ENCODE assay signal across 28 cellular contexts in the genomic region with DNA sequence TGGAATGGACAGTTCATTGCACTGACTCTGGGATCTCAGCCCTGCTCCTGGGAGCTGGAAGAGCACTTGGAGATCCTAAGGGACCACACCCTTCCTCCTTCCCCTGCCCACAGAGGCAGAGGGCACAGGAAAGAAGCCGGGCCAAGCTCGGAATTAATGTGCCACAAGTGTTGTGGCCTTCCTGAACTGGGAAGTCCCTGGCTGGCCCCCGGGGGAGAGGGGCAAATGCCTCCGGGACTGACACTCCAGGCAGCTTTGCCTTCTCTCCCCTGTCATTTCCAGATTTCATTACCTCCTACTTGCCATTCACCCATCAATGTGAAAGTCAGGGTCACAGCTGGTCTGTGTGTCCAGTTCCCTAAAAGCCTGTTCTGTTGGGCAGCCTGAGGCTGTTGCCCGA. TPM values are rescaled to one million over a fixed set of nuclear protein-coding genes. Genes with fewer than 3 reads are reported as not detected.
DNase-seq lines count a peak whose midpoint lies in the region; ATAC-seq and TF ChIP-seq lines count a peak whose summit lies in the region.
"Had no signal": no experiment of that assay in that cellular context is flagged by ENCODE, and none has a peak within 500 bp of the region (broad histone marks: within the 10 kb centered on the region; RNA-seq: fewer than 3 reads in every experiment).

No MANE protein-coding gene starts in this region.

- CTCF ChIA-PET in CD8-positive, alpha-beta memory T cell (lab: Charles Lee): interaction anchor here (1.3 kb wide), 1 partner anchor 32 kb away, joined by 5 read pairs; no protein-coding TSS in a partner anchor

- H3K4me1 ChIP-seq in CD8-positive, alpha-beta memory T cell (ENCODE audit: insufficient read depth, low read length): no peaks in the 10 kb centered on the region
- H3K4me1 ChIP-seq in colonic mucosa (peaks cover 11% of the 10 kb centered on the region), left lung (peaks cover 0 to 57% of the 10 kb centered on the region in 2 donors), spleen (peaks cover 0 to 53% (median 27%) of the 10 kb centered on the region in 6 donors)
- H3K4me1 ChIP-seq: BE2C, Caco-2, parathyroid adenoma had no signal

- WGBS in spleen, 5 donors: 39 to 66% (median 55%) methylated on average over 5 of the region's 5 CpGs

- H3K9ac ChIP-seq in colonic mucosa (ENCODE audit: low read depth in 2 of 2, low read length in 2 of 2): peak overlapping the region in 1 of 2 donors; percentile 26
- H3K9ac ChIP-seq: parathyroid adenoma had no signal

- H3K27ac ChIP-seq in CD8-positive, alpha-beta memory T cell (ENCODE audit: low read depth, low read length): no peak overlapping the region
- H3K27ac ChIP-seq in colonic mucosa (peak overlapping the region; percentile 76), left lung (peak overlapping the region in 1 of 2 donors; percentile 66), spleen (peak overlapping the region in 5 of 8 donors; percentile 1 to 71 (median 63))
- H3K27ac ChIP-seq: epithelial cell of prostate, parathyroid adenoma, WERI-Rb-1 had no signal

- TF ChIP-seq CTCF in colonic mucosa (IDR thresholded peaks at IDR 0.05) (no peak), left lung (IDR thresholded peaks at IDR 0.05) (no peak), spleen (IDR thresholded peaks at IDR 0.05 in 8 of 11, conservative IDR thresholded peaks at IDR 0.05 in 3 of 11) (no peak)

- H3K36me3 ChIP-seq in CD8-positive, alpha-beta memory T cell (ENCODE audit: insufficient read depth, low read length): peaks cover 7% of the 10 kb centered on the region
- no peaks in the 10 kb centered on the region for H3K36me3 ChIP-seq in colonic mucosa
- H3K36me3 ChIP-seq in left lung: peaks cover 0 to 64% of the 10 kb centered on the region in 2 donors
- peaks cover 0 to 69% (median 49%) of the 10 kb centered on the region in 6 donors for H3K36me3 ChIP-seq in spleen
- H3K36me3 ChIP-seq: BE2C had no signal

- no peaks in the 10 kb centered on the region for H3K9me3 Mint-ChIP-seq in CD8-positive, alpha-beta memory T cell
- H3K9me3 Mint-ChIP-seq: activated CD4-positive, alpha-beta T cell treated with anti-CD3 and anti-CD28 coated beads, Interleukin-2, amount 10 ng/mL, durations not matched to agents 7 days and 5 days; activated naive CD4-positive, alpha-beta T cell treated with anti-CD3 and anti-CD28 coated beads, Interleukin-2, amount 50 U/mL, for 24 hours; GM23338; natural killer cell treated with Interleukin-12 subunit alpha and Interleukin-12 subunit beta and Interleukin-15 and Interleukin-18, amount 100 ng/mL, for 72 hours; T-helper 2 cell treated with Interferon-gamma antibody and Interleukin-4, amounts not matched to agents 5 μg/mL and 100 μg/mL, for 36 hours had no signal

- H3K4me3 Mint-ChIP-seq in CD8-positive, alpha-beta memory T cell: no peak overlapping the region
- H3K4me3 Mint-ChIP-seq: activated CD4-positive, alpha-beta T cell treated with anti-CD3 and anti-CD28 coated beads, Interleukin-2, amount 10 ng/mL, durations not matched to agents 7 days and 5 days; activated naive CD4-positive, alpha-beta T cell treated with anti-CD3 and anti-CD28 coated beads, Interleukin-2, amount 50 U/mL, for 24 hours; GM23338; natural killer cell treated with Interleukin-12 subunit alpha and Interleukin-12 subunit beta and Interleukin-15 and Interleukin-18, amount 100 ng/mL, for 72 hours; T-helper 2 cell treated with Interferon-gamma antibody and Interleukin-4, amounts not matched to agents 5 μg/mL and 100 μg/mL, for 36 hours had no signal

- DNase-seq in CD8-positive, alpha-beta memory T cell: no peak
- DNase-seq in colonic mucosa (peak; percentile 40), left lung (no peak), spleen (no peak), retina (no peak), D341Med (ENCODE audit: low spot score) (no peak)
- DNase-seq: activated CD4-positive, alpha-beta T cell treated with anti-CD3 and anti-CD28 coated beads, Interleukin-2, amount 10 ng/mL, durations not matched to agents 7 days and 5 days; aorta; BE2C; Caco-2; caudate nucleus; DND-41; head of caudate nucleus; midbrain; NCI-H187 treated with DMSO at 0.1 percent for 48 hours; NCI-H69; RPMI8226; stomach; WERI-Rb-1 had no signal

- no peak for TF ChIP-seq POLR2A in spleen (IDR thresholded peaks at IDR 0.05)

- POLR2A ChIA-PET in CD8-positive, alpha-beta memory T cell (lab: Charles Lee): no interaction called here

- ATAC-seq in left lung (peak; percentile 30), HG03280 (IDR thresholded peaks at IDR 0.05; ENCODE audit: unreplicated experiment) (no peak), GM19324 (IDR thresholded peaks at IDR 0.05; ENCODE audit: low FRiP score, unreplicated experiment) (no peak)
- ATAC-seq: GM23338; natural killer cell treated with Interleukin-12 subunit alpha and Interleukin-12 subunit beta and Interleukin-15 and Interleukin-18, amount 100 ng/mL, for 72 hours; SK-N-SH treated with all-trans-retinoic acid at 6 μM for 48 hours had no signal

- no peaks in the 10 kb centered on the region for H3K27me3 ChIP-seq in CD8-positive, alpha-beta memory T cell (ENCODE audit: insufficient read depth, low read length, poor library complexity, severe bottlenecking)
- H3K27me3 ChIP-seq in colonic mucosa (no peaks in the 10 kb centered on the region), left lung (no peaks in the 10 kb centered on the region), spleen (replicated peaks in 1 of 7) (no peaks in the 10 kb centered on the region)
- H3K27me3 ChIP-seq: BE2C, stomach had no signal

- peak overlapping the region in 5 of 8 donors; percentile 41 to 82 (median 77) for H3K27ac Mint-ChIP-seq in CD8-positive, alpha-beta memory T cell
- H3K27ac Mint-ChIP-seq: activated CD4-positive, alpha-beta T cell treated with anti-CD3 and anti-CD28 coated beads, Interleukin-2, amount 10 ng/mL, durations not matched to agents 7 days and 5 days; activated naive CD4-positive, alpha-beta T cell treated with anti-CD3 and anti-CD28 coated beads, Interleukin-2, amount 50 U/mL, for 24 hours; GM23338; natural killer cell treated with Interleukin-12 subunit alpha and Interleukin-12 subunit beta and Interleukin-15 and Interleukin-18, amount 100 ng/mL, for 72 hours; T-helper 2 cell treated with Interferon-gamma antibody and Interleukin-4, amounts not matched to agents 5 μg/mL and 100 μg/mL, for 36 hours had no signal

- H3K4me1 Mint-ChIP-seq in CD8-positive, alpha-beta memory T cell: peaks cover 5% of the 10 kb centered on the region in 3 donors
- H3K4me1 Mint-ChIP-seq: activated naive CD4-positive, alpha-beta T cell treated with anti-CD3 and anti-CD28 coated beads, Interleukin-2, amount 50 U/mL, for 24 hours; GM23338 had no signal

- intact Hi-C loops in colonic mucosa (cut with DNase I) (no loop called here), left lung (cut with DNase I) (no loop called here), spleen (cut with DNase I; ENCODE audit: low total_unique reads) (no loop called here)

- H3K4me3 ChIP-seq in CD8-positive, alpha-beta memory T cell (ENCODE audit: low read length): no peak overlapping the region
- H3K4me3 ChIP-seq in colonic mucosa (no peak overlapping the region), left lung (no peak overlapping the region), spleen (no peak overlapping the region)
- H3K4me3 ChIP-seq: GM23338, stomach had no signal

- peaks cover 5 to 58% (median 11%) of the 10 kb centered on the region in 3 donors for H3K36me3 Mint-ChIP-seq in CD8-positive, alpha-beta memory T cell

- H3K9me3 ChIP-seq in CD8-positive, alpha-beta memory T cell (ENCODE audit: low read length): no peaks in the 10 kb centered on the region
- H3K9me3 ChIP-seq in colonic mucosa: no peaks in the 10 kb centered on the region
- H3K9me3 ChIP-seq in left lung: no peaks in the 10 kb centered on the region
- H3K9me3 ChIP-seq in spleen: no peaks in the 10 kb centered on the region
- H3K9me3 ChIP-seq: BE2C, Caco-2, stomach had no signal

- H3K27me3 Mint-ChIP-seq in CD8-positive, alpha-beta memory T cell: no peaks in the 10 kb centered on the region
- H3K27me3 Mint-ChIP-seq: activated CD4-positive, alpha-beta T cell treated with anti-CD3 and anti-CD28 coated beads, Interleukin-2, amount 10 ng/mL, durations not matched to agents 7 days and 5 days; activated naive CD4-positive, alpha-beta T cell treated with anti-CD3 and anti-CD28 coated beads, Interleukin-2, amount 50 U/mL, for 24 hours; natural killer cell treated with Interleukin-12 subunit alpha and Interleukin-12 subunit beta and Interleukin-15 and Interleukin-18, amount 100 ng/mL, for 72 hours had no signal

RNA-seq across cellular contexts. Expression of a gene that starts 21.6 kb away (rescaled TPM):
- total RNA-seq in CD8-positive, alpha-beta memory T cell: 10 to 100 TPM; 19.0 to 19.8 TPM
- polyA plus RNA-seq in CD8-positive, alpha-beta memory T cell: 13.1 TPM
- total RNA-seq in colonic mucosa (10 to 100 TPM; 34.0 to 34.6 TPM), left lung (10 to 100 TPM; 14.6 to 17.6 TPM), spleen (10 to 100 TPM in 2 of 7 donors, 1 to 10 TPM in 5; 7.4 to 16.7 (median 8.6) TPM)
- 1 to 10 TPM; 2.4 to 5.0 (median 3.3) TPM for polyA plus RNA-seq in spleen

RNA-seq across cellular contexts. Expression of a gene that starts 45.0 kb away (rescaled TPM):
- total RNA-seq in CD8-positive, alpha-beta memory T cell: 100 to 1,000 TPM; 135 to 139 TPM
- 538 TPM for polyA plus RNA-seq in CD8-positive, alpha-beta memory T cell
- total RNA-seq in colonic mucosa: 100 to 1,000 TPM; 326 to 331 TPM
- 100 to 1,000 TPM in 1 of 2 donors, 10 to 100 TPM in 1; 97.5 to 150 TPM for total RNA-seq in left lung
- total RNA-seq in spleen: 100 to 1,000 TPM in 3 of 7 donors, 10 to 100 TPM in 4; 75.4 to 231 (median 97.1) TPM
- 100 to 1,000 TPM; 340 to 411 (median 378) TPM for polyA plus RNA-seq in spleen

RNA-seq across cellular contexts. Expression of a gene that starts 47.9 kb away (rescaled TPM):
- 10 to 100 TPM; 18.6 to 19.4 TPM for total RNA-seq in CD8-positive, alpha-beta memory T cell
- polyA plus RNA-seq in CD8-positive, alpha-beta memory T cell: 11.7 TPM
- 10 to 100 TPM; 29.2 to 37.0 TPM for total RNA-seq in colonic mucosa
- 10 to 100 TPM; 13.2 to 16.6 TPM for total RNA-seq in left lung
- total RNA-seq in spleen: 10 to 100 TPM; 11.2 to 19.1 (median 14.9) TPM
- 10 to 100 TPM; 22.9 to 31.2 (median 24.4) TPM for polyA plus RNA-seq in spleen

RNA-seq across cellular contexts. Expression of a gene that starts 48.1 kb away (rescaled TPM):
- total RNA-seq in CD8-positive, alpha-beta memory T cell: 100 to 1,000 TPM in 1 of 2 experiments, 10 to 100 TPM in 1; 98.4 to 104 TPM
- 172 TPM for polyA plus RNA-seq in CD8-positive, alpha-beta memory T cell
- 10 to 100 TPM; 53.1 to 57.2 TPM for total RNA-seq in colonic mucosa
- total RNA-seq in left lung: 10 to 100 TPM; 65.2 to 74.3 TPM
- total RNA-seq in spleen: 10 to 100 TPM; 52.0 to 71.0 (median 60.8) TPM
- polyA plus RNA-seq in spleen: 10 to 100 TPM; 63.8 to 95.9 (median 92.8) TPM
